Comparison of ENCODE assay signal across 8 cellular contexts in genomic region chr13:41060723-41061074, GRCh38. TPM values are rescaled to one million over a fixed set of nuclear protein-coding genes. Genes with fewer than 3 reads are reported as not detected.
A peak's percentile ranks its signal among the peaks of the same experiment; 100 is the strongest.
DNase-seq lines count a peak whose midpoint lies in the region; ATAC-seq and TF ChIP-seq lines count a peak whose summit lies in the region.

No MANE protein-coding gene starts in this region.

- peaks cover 0 to 10% (median 0%) of the 10 kb centered on the region in 9 donors for H3K9me3 Mint-ChIP-seq in naive thymus-derived CD8-positive, alpha-beta T cell

- H3K4me1 ChIP-seq in PC-3 (ENCODE audit: insufficient read depth, low read length) (peaks cover 40% of the 10 kb centered on the region), esophagus squamous epithelium (peaks cover 20 to 75% (median 40%) of the 10 kb centered on the region in 3 donors)

- peak overlapping the region; percentile 98 to 100 (median 99) for H3K27ac Mint-ChIP-seq in naive thymus-derived CD8-positive, alpha-beta T cell

- no peak for TF ChIP-seq CTCF in PC-3 (conservative IDR thresholded peaks at IDR 0.05; ENCODE audit: low read depth, low read length)
- peak in 1 of 6 experiments; percentile 6 for TF ChIP-seq CTCF in esophagus squamous epithelium (IDR thresholded peaks at IDR 0.05)

- H3F3A ChIP-seq in PC-3 (ENCODE audit: low read length, unreplicated experiment): no peaks in the 10 kb centered on the region

- H3K4me3 ChIP-seq in PC-3 (ENCODE audit: low read length) (peak overlapping the region; percentile 82), esophagus squamous epithelium (peak overlapping the region; percentile 68 to 90 (median 80))

- H3K9me3 ChIP-seq in PC-3 (ENCODE audit: low read length) (no peaks in the 10 kb centered on the region), esophagus squamous epithelium (no peaks in the 10 kb centered on the region)

- intact Hi-C loops in PC-3 (cut with micrococcal nuclease) (loop anchor here (2.0 to 10.0 kb wide), 5 partner anchors 77 to 286 kb away; partner anchors contain the start of genes MRPS31 and NAA16), esophagus squamous epithelium (cut with DNase I) (no loop called here)

- H3K4me1 Mint-ChIP-seq in naive thymus-derived CD8-positive, alpha-beta T cell: peaks cover 22 to 72% (median 62%) of the 10 kb centered on the region in 4 donors

- no peaks in the 10 kb centered on the region for H3K9me2 ChIP-seq in PC-3 (replicated peaks; ENCODE audit: low read length)

- CTCF ChIA-PET in PC-3 (lab: Charles Lee): no interaction called here

- peaks cover 4% of the 10 kb centered on the region for H3K36me3 ChIP-seq in PC-3 (ENCODE audit: low read depth, low read length)
- H3K36me3 ChIP-seq in esophagus squamous epithelium: peaks cover 0 to 12% (median 0%) of the 10 kb centered on the region in 3 donors

- H3K27me3 ChIP-seq in PC-3 (ENCODE audit: low read length) (no peaks in the 10 kb centered on the region), esophagus squamous epithelium (no peaks in the 10 kb centered on the region)

- peaks cover 74% of the 10 kb centered on the region for H3K79me2 ChIP-seq in PC-3 (ENCODE audit: low read length)

- POLR2A ChIA-PET in PC-3 (lab: Charles Lee; ENCODE audit: unreplicated experiment): no interaction called here
- POLR2A ChIA-PET in naive thymus-derived CD8-positive, alpha-beta T cell (lab: Charles Lee): interaction anchor here (0.6 to 4.4 kb wide), 32 partner anchors 13 to 401 kb away, joined by 3 to 51 read pairs (median 4); partner anchors contain the start of genes ELF1, MTRF1, NAA16 and SLC25A15

- H3K4me3 Mint-ChIP-seq in naive thymus-derived CD8-positive, alpha-beta T cell: peak overlapping the region; percentile 95 to 100 (median 100)

- H2AFZ ChIP-seq in PC-3 (ENCODE audit: low read length): peak overlapping the region; percentile 95

- peak overlapping the region; percentile 98 for H3K4me2 ChIP-seq in PC-3 (ENCODE audit: low read length)

- peak overlapping the region; percentile 93 for H3K9ac ChIP-seq in PC-3 (ENCODE audit: low read length)

- no TSS peak for BruUV-seq in PC-3 (replicated peaks; lab: Mats Ljungman, UMichigan)

- DNase-seq in COLO668 (lab: John Stamatoyannopoulos, UW; ENCODE audit: unreplicated experiment) (peak; percentile 94), HUDEP-2 (lab: John Stamatoyannopoulos, UW; ENCODE audit: unreplicated experiment in 76 of 76) (peak in 74 of 76 experiments; percentile 39 to 95 (median 76)), PC-3 (peak; percentile 67), activated T-helper 1 cell treated with Interleukin-2 at 50 U/mL for 16 hours (ENCODE audit: low read depth) (peak; percentile 74), esophagus squamous epithelium (lab: John Stamatoyannopoulos, UW) (peak; percentile 64)
- peak in 9 of 10 donors; percentile 80 to 91 (median 84) for DNase-seq in naive thymus-derived CD8-positive, alpha-beta T cell
- DNase-seq in stimulated activated naive CD4-positive, alpha-beta T cell treated with Interleukin-2 at 50 U/mL for 16 hours (lab: John Stamatoyannopoulos, UW): peak; percentile 91

- ATAC-seq in GM21367 (IDR thresholded peaks at IDR 0.05; ENCODE audit: unreplicated experiment): peak; percentile 21
- ATAC-seq in PC-3: peak; percentile 23
- peak; percentile 67 to 75 for ATAC-seq in naive thymus-derived CD8-positive, alpha-beta T cell

- H3K27ac ChIP-seq in PC-3 (ENCODE audit: low read length) (peak overlapping the region; percentile 90), esophagus squamous epithelium (peak overlapping the region; percentile 96 to 99 (median 98))

- peaks cover 12% of the 10 kb centered on the region for H4K20me1 ChIP-seq in PC-3 (ENCODE audit: low read length)

- peaks cover 0 to 15% (median 6%) of the 10 kb centered on the region in 3 donors for H3K36me3 Mint-ChIP-seq in naive thymus-derived CD8-positive, alpha-beta T cell

- TF ChIP-seq POLR2A in esophagus squamous epithelium (IDR thresholded peaks at IDR 0.05): peak in 1 of 4 donors; percentile 4

- 0 to 1% methylated on average over 22 to 26 of the region's 35 CpGs for WGBS in esophagus squamous epithelium, 2 donors

- peaks cover 0 to 13% (median 0%) of the 10 kb centered on the region in 5 donors for H3K27me3 Mint-ChIP-seq in naive thymus-derived CD8-positive, alpha-beta T cell

RNA-seq across cellular contexts. Expression of gene WBP4, which starts 0.6 kb away (rescaled TPM):
- total RNA-seq in PC-3 (2014; rRNA removed) (6.4 and 7.3 TPM in 2 replicates), esophagus squamous epithelium (10 to 100 TPM in 1 of 4 donors, 1 to 10 TPM in 3; 6.1 to 12.6 (median 7.1) TPM)
- total RNA-seq in naive thymus-derived CD8-positive, alpha-beta T cell: 1 to 10 TPM; 8.8 to 9.0 TPM
- 1 to 10 TPM; 3.7 to 4.9 (median 3.9) TPM for polyA plus RNA-seq in naive thymus-derived CD8-positive, alpha-beta T cell

RNA-seq across cellular contexts. Expression of gene ELF1, which starts 41.6 kb away (rescaled TPM):
- 15.3 and 17.7 TPM in 2 replicates for total RNA-seq in PC-3 (2014; rRNA removed)
- total RNA-seq in esophagus squamous epithelium: 10 to 100 TPM; 61.9 to 84.5 (median 71.5) TPM
- total RNA-seq in naive thymus-derived CD8-positive, alpha-beta T cell: 100 to 1,000 TPM; 184 to 200 TPM
- 100 to 1,000 TPM; 127 to 155 (median 130) TPM for polyA plus RNA-seq in naive thymus-derived CD8-positive, alpha-beta T cell

Comparison
In these comparisons a context has a peak if more than half of its experiments do, and no peak if none do; other contexts are left out.
1. Peak in every context shown above with its lines: DNase-seq, ATAC-seq, H3K4me3 ChIP-seq and H3K27ac ChIP-seq.
2. ATAC-seq: peak in every context shown above with its lines; median percentile 71 in naive thymus-derived CD8-positive, alpha-beta T cell; 23 in PC-3; 21 in GM21367.